ENCODE assay signal across 1 cellular context in genomic region chr6:43096451-43097097, GRCh38.
TF ChIP-seq lines count a peak whose summit lies in the region.

No MANE protein-coding gene starts in this region.

TF ChIP-seq in SK-N-SH, 30 proteins besides CTCF, POLR2A, EP300 and RAD21 (continued from another document):
- no peak for TF ChIP-seq IRF3 (IDR thresholded peaks at IDR 0.05; ENCODE audit: low read depth, low read length)
- no peak for TF ChIP-seq TAF1 (IDR thresholded peaks at IDR 0.05; ENCODE audit: borderline replicate concordance, low read depth, low read length)
- TF ChIP-seq, protein P1, sequence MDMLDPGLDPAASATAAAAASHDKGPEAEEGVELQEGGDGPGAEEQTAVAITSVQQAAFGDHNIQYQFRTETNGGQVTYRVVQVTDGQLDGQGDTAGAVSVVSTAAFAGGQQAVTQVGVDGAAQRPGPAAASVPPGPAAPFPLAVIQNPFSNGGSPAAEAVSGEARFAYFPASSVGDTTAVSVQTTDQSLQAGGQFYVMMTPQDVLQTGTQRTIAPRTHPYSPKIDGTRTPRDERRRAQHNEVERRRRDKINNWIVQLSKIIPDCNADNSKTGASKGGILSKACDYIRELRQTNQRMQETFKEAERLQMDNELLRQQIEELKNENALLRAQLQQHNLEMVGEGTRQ (IDR thresholded peaks at IDR 0.05; ENCODE audit: borderline replicate concordance, low read depth, low read length): no peak
- TF ChIP-seq GATA2 (CRISPR knock-in tag; IDR thresholded peaks at IDR 0.05): no peak
- TF ChIP-seq MEF2A (IDR thresholded peaks at IDR 0.05; ENCODE audit: borderline replicate concordance, low read depth): peak; percentile 65; the same call in 1 of the 2 replicates
- 0 out of 2 replicates have a peak, but pooled peaks have one; percentile 11 for TF ChIP-seq TEAD4 (IDR thresholded peaks at IDR 0.05; ENCODE audit: borderline replicate concordance, insufficient read depth)
- TF ChIP-seq NFIC (IDR thresholded peaks at IDR 0.05; ENCODE audit: borderline replicate concordance): peak; percentile 79
- peak; percentile 46; the same call in 1 of the 2 replicates for TF ChIP-seq MAX (IDR thresholded peaks at IDR 0.05; ENCODE audit: low read depth)
- TF ChIP-seq EZH2phosphoT487 (IDR thresholded peaks at IDR 0.05; ENCODE audit: borderline replicate concordance, low read depth): no peak
- no peak for TF ChIP-seq FOXJ3 (CRISPR knock-in tag; IDR thresholded peaks at IDR 0.05)
- TF ChIP-seq, protein P2, sequence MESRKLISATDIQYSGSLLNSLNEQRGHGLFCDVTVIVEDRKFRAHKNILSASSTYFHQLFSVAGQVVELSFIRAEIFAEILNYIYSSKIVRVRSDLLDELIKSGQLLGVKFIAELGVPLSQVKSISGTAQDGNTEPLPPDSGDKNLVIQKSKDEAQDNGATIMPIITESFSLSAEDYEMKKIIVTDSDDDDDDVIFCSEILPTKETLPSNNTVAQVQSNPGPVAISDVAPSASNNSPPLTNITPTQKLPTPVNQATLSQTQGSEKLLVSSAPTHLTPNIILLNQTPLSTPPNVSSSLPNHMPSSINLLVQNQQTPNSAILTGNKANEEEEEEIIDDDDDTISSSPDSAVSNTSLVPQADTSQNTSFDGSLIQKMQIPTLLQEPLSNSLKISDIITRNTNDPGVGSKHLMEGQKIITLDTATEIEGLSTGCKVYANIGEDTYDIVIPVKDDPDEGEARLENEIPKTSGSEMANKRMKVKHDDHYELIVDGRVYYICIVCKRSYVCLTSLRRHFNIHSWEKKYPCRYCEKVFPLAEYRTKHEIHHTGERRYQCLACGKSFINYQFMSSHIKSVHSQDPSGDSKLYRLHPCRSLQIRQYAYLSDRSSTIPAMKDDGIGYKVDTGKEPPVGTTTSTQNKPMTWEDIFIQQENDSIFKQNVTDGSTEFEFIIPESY (IDR thresholded peaks at IDR 0.05; ENCODE audit: borderline replicate concordance, low read depth): no peak
- TF ChIP-seq RFX5 (IDR thresholded peaks at IDR 0.05; ENCODE audit: low read length): no peak
- no peak for TF ChIP-seq MXI1 (IDR thresholded peaks at IDR 0.05; ENCODE audit: low read depth, low read length)
- TF ChIP-seq TCF12 (IDR thresholded peaks at IDR 0.05): peak; percentile 55
- no peak for TF ChIP-seq SIN3A (IDR thresholded peaks at IDR 0.05; ENCODE audit: borderline replicate concordance, low read depth, low read length)
- no peak for TF ChIP-seq RXRA (IDR thresholded peaks at IDR 0.05; ENCODE audit: borderline replicate concordance, low read depth)
- TF ChIP-seq CHD2 (IDR thresholded peaks at IDR 0.05; ENCODE audit: low read length, partially characterized antibody): no peak
